27 cellular contexts compared by ENCODE assay signal in the genomic region with DNA sequence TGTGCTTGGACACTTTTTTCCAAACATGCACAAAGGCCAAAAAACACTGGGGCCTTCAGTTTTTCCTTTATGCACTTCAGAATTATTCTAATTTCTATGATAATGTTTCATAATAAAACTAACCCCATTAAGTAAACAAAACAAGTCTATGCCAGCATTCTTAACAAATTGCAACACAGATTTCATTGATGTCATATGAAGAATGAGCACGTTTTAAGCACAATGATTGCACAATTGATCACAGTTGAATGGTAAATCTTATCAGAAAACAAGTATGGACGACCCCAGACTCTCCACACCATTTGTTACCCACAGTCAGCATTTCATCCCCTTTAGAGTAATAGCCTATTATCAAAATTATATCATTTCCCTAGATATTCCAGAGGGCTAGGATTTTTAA. TPM values are rescaled to one million over a fixed set of nuclear protein-coding genes. Genes with fewer than 3 reads are reported as not detected.
"Had no signal": no experiment of that assay in that cellular context is flagged by ENCODE, and none has a peak within 500 bp of the region (broad histone marks: within the 10 kb centered on the region; RNA-seq: fewer than 3 reads in every experiment).

No MANE protein-coding gene starts in this region.

- H3K27ac ChIP-seq: brain microvascular endothelial cell, SK-N-MC, VCaP had no signal

- H3K4me3 ChIP-seq: SK-N-MC had no signal

- ATAC-seq: activated naive CD4-positive, alpha-beta T cell treated with anti-CD3 and anti-CD28 coated beads, Interleukin-2, amount 50 U/mL, for 72 hours; activated naive CD8-positive, alpha-beta T cell treated with anti-CD3 and anti-CD28 coated beads, Interleukin-2, amount 50 U/mL, for 24 hours; activated T-cell treated with anti-CD3 and anti-CD28 coated beads, Interleukin-2, amount 50 U/mL, for 4 hours; Panc1; Right ventricle myocardium inferior had no signal

- DNase-seq: activated CD4-positive, alpha-beta memory T cell treated with anti-CD3 and anti-CD28 coated beads for 36 hours; activated CD4-positive, alpha-beta T cell treated with anti-CD3 and anti-CD28 coated beads, Interleukin-2, amount 10 ng/mL, durations not matched to agents 7 days and 5 days; activated CD4-positive, CD25-positive, alpha-beta regulatory T cell; activated CD8-positive, alpha-beta memory T cell treated with anti-CD3 and anti-CD28 coated beads for 24 hours; activated effector memory CD4-positive, alpha-beta T cell treated with anti-CD3 and anti-CD28 coated beads, Interleukin-2, amount 50 U/mL, for 16 hours; activated naive CD4-positive, alpha-beta T cell treated with Interleukin-2 at 50 U/mL for 16 hours; activated naive CD8-positive, alpha-beta T cell treated with anti-CD3 and anti-CD28 coated beads, Interleukin-2, amount 50 U/mL, for 24 hours; activated T-cell treated with anti-CD3 and anti-CD28 coated beads, Interleukin-2, amount 50 U/mL, for 4 hours; brain microvascular endothelial cell; Kasumi-1; KBM-7; NCI-H1048; NCI-H146; NCI-H1930; NCI-H2107; NCI-H345; NCI-H510A; NCI-H526 treated with DMSO at 0.1 percent for 48 hours; NCI-H82; RPMI8226; T-helper 1 cell had no signal

- H3K36me3 ChIP-seq: brain microvascular endothelial cell had no signal

- H3K27me3 ChIP-seq: brain microvascular endothelial cell had no signal

RNA-seq across cellular contexts. Expression of a gene that starts 46.7 kb away (rescaled TPM):
- total RNA-seq: activated naive CD4-positive, alpha-beta T cell treated with anti-CD3 and anti-CD28 coated beads, Interleukin-2, amount 50 U/mL, for 72 hours; OCI-LY7 had no signal
